ENCODE assay signal across 9 cellular contexts in genomic region chr12:3658327-3659163, GRCh38.
DNase-seq lines count a peak whose midpoint lies in the region; ATAC-seq and TF ChIP-seq lines count a peak whose summit lies in the region.
"Had no signal": no experiment of that assay in that cellular context is flagged by ENCODE, and none has a peak within 500 bp of the region (broad histone marks: within the 10 kb centered on the region; RNA-seq: fewer than 3 reads in every experiment).

No MANE protein-coding gene starts in this region.

- TF ChIP-seq CTCF in mammary epithelial cell (conservative IDR thresholded peaks at IDR 0.05 in 1 of 2, IDR thresholded peaks at IDR 0.05 in 1 of 2; ENCODE audit: extremely low read depth in 1 of 2, insufficient read depth in 1 of 2, low read depth in 1 of 2, low read length in 2 of 2): peak; percentile 36 to 39

- no peak overlapping the region for H2AFZ ChIP-seq in mammary epithelial cell (ENCODE audit: low read depth, low read length)

- H3K4me1 ChIP-seq in mammary epithelial cell (ENCODE audit: insufficient read depth, low read length) (peaks cover 3% of the 10 kb centered on the region), mesendoderm (ENCODE audit: control insufficient read depth, low read depth, low read length) (no peaks in the 10 kb centered on the region)

- H4K5ac ChIP-seq in mesendoderm (ENCODE audit: low read length): no peak overlapping the region

- peaks cover 10% of the 10 kb centered on the region for H3K27me3 ChIP-seq in mammary epithelial cell (ENCODE audit: insufficient read depth, low read length)
- no peaks in the 10 kb centered on the region for H3K27me3 ChIP-seq in mesendoderm (ENCODE audit: insufficient read depth, low read length, poor library complexity)

- no peak overlapping the region for H2BK5ac ChIP-seq in mesendoderm (ENCODE audit: low read length)

- H3K4me3 ChIP-seq in mammary epithelial cell (replicated peaks in 1 of 3; ENCODE audit: insufficient read depth in 1 of 3, low read depth in 2 of 3, low read length in 3 of 3): no peak overlapping the region
- no peak overlapping the region for H3K4me3 ChIP-seq in mesendoderm (ENCODE audit: low read length)

- H3K79me2 ChIP-seq in mammary epithelial cell (ENCODE audit: insufficient read depth, low read length) (no peaks in the 10 kb centered on the region), mesendoderm (ENCODE audit: control insufficient read depth, insufficient read depth, low read length) (no peaks in the 10 kb centered on the region)

- ATAC-seq in HG02885 (IDR thresholded peaks at IDR 0.05; ENCODE audit: poor library complexity, unreplicated experiment): no peak

- intact Hi-C loops in mammary epithelial cell (cut with micrococcal nuclease): loop anchor here (5.0 kb wide), 1 partner anchor 356 kb away; no protein-coding TSS in a partner anchor

- H2BK120ac ChIP-seq in mesendoderm (ENCODE audit: low read depth, low read length): no peak overlapping the region

- DNase-seq in DMS 273 (lab: John Stamatoyannopoulos, UW; ENCODE audit: unreplicated experiment) (peak; percentile 47), DMS 273 treated with DMSO at 0.1 percent for 48 hours (lab: John Stamatoyannopoulos, UW) (no peak), NCI-H1694 treated with DMSO at 0.1 percent for 48 hours (lab: John Stamatoyannopoulos, UW) (peak; percentile 5), mammary epithelial cell (peak; percentile 6), mesendoderm (peak; percentile 70), ureter (ENCODE audit: low spot score) (no peak), NCI-H2107 (lab: John Stamatoyannopoulos, UW) (no peak)
- DNase-seq: naive B cell had no signal

- no peak overlapping the region for H3K4ac ChIP-seq in mesendoderm (ENCODE audit: low read depth, low read length)

- dilution Hi-C loops in mammary epithelial cell (cut with HindIII; ENCODE audit: low sequenced_read_pairs): no loop called here

- H2BK15ac ChIP-seq in mesendoderm (replicated peaks; ENCODE audit: low read depth): no peak overlapping the region

- WGBS in mammary epithelial cell (ENCODE audit: low coverage, missing lambda C conversion rate): 78% methylated on average over 12 of the region's 13 CpGs
- no CpG with 5 or more reads among the region's 13 CpGs for WGBS in mesendoderm (ENCODE audit: extremely low coverage, insufficient coverage, low lambda C conversion rate)

- H3K4me2 ChIP-seq in mammary epithelial cell (ENCODE audit: insufficient read depth, low read depth, low read length) (no peak overlapping the region), mesendoderm (ENCODE audit: low read length) (no peak overlapping the region)

- no peak overlapping the region for H2AK5ac ChIP-seq in mesendoderm (ENCODE audit: low read length)

- H3K56ac ChIP-seq in mesendoderm (ENCODE audit: low read length): no peak overlapping the region

- no TSS peak for BruUV-seq in mammary epithelial cell (replicated peaks; lab: Mats Ljungman, UMichigan)

- H3K9ac ChIP-seq in mammary epithelial cell (ENCODE audit: insufficient read depth, low read length) (no peak overlapping the region), mesendoderm (ENCODE audit: low read length) (no peak overlapping the region)

- H4K8ac ChIP-seq in mesendoderm (ENCODE audit: low read depth, low read length): no peak overlapping the region

- CTCF ChIA-PET in mammary epithelial cell (lab: Charles Lee; ENCODE audit: low non-redundant PET): interaction anchor here (0.7 kb wide), 1 partner anchor 22 kb away, joined by 12 read pairs; no protein-coding TSS in a partner anchor

- H3K79me1 ChIP-seq in mesendoderm (ENCODE audit: low read length): no peaks in the 10 kb centered on the region

- H3K36me3 ChIP-seq in mammary epithelial cell (ENCODE audit: insufficient read depth, low read length) (no peaks in the 10 kb centered on the region), mesendoderm (ENCODE audit: control insufficient read depth, insufficient read depth, low read length) (no peaks in the 10 kb centered on the region)

- H3K23ac ChIP-seq in mesendoderm (ENCODE audit: low read length): no peak overlapping the region

- H3K9me3 ChIP-seq in mammary epithelial cell (replicated peaks; ENCODE audit: insufficient read depth, low read length): no peaks in the 10 kb centered on the region

- H3K27ac ChIP-seq in mammary epithelial cell (ENCODE audit: insufficient read depth, low read depth, low read length) (no peak overlapping the region), mesendoderm (ENCODE audit: low read depth, low read length) (no peak overlapping the region)

- H4K20me1 ChIP-seq in mammary epithelial cell (ENCODE audit: insufficient read depth, low read length): no peaks in the 10 kb centered on the region

- H3K18ac ChIP-seq in mesendoderm (ENCODE audit: low read length): no peak overlapping the region

- in situ Hi-C loops in mammary epithelial cell (cut with MboI; ENCODE audit: low sequenced_read_pairs in 2 of 2): no loop called here

Comparison
In these comparisons a context has a peak if more than half of its experiments do, and no peak if none do; other contexts are left out.
1. DNase-seq: peak in DMS 273 (single experiment), NCI-H1694 treated with DMSO at 0.1 percent for 48 hours (single experiment), mammary epithelial cell (single experiment) and mesendoderm (single experiment); none in DMS 273 treated with DMSO at 0.1 percent for 48 hours (single experiment), ureter (single experiment) and NCI-H2107 (single experiment).